8 cellular contexts compared by ENCODE assay signal in genomic region chr10:10677479-10677878, GRCh38.
A peak's percentile ranks its signal among the peaks of the same experiment; 100 is the strongest.
DNase-seq lines count a peak whose midpoint lies in the region; ATAC-seq and TF ChIP-seq lines count a peak whose summit lies in the region.

No MANE protein-coding gene starts in this region.

- POLR2A ChIA-PET in RWPE1 (lab: Yijun Ruan, JAX; ENCODE audit: low non-redundant PET) = no interaction called here

- H3K4me1 ChIP-seq in BE2C = no peaks in the 10 kb centered on the region

- TF ChIP-seq POLR2A in erythroblast (IDR thresholded peaks at IDR 0.05; ENCODE audit: low read length) = no peak

- H3K36me3 ChIP-seq in BE2C = no peaks in the 10 kb centered on the region

- no peaks in the 10 kb centered on the region for H3K9me3 ChIP-seq in BE2C

- no peaks in the 10 kb centered on the region for H3K27me3 ChIP-seq in BE2C

- H3K27ac ChIP-seq in RWPE1 = no peak overlapping the region

- H3K4me3 ChIP-seq in BE2C (ENCODE audit: low read depth, low read length) = no peak overlapping the region

- DNase-seq in BE2C (peak; percentile 6), HK-2 (ENCODE audit: unreplicated experiment) (peak; percentile 1), RWPE1 (ENCODE audit: low spot score) (peak; percentile 36), erythroblast (lab: John Stamatoyannopoulos, UW) (peak; percentile 19 to 45), non-pigmented ciliary epithelial cell (ENCODE audit: low read depth) (peak; percentile 27)

- CTCF ChIA-PET in RWPE1 (lab: Yijun Ruan, JAX) = interaction anchor here (0.6 to 1.7 kb wide), 7 partner anchors 43 to 1335 kb away, joined by 3 to 7 read pairs (median 4); no protein-coding TSS in a partner anchor

- ATAC-seq in GM18873 (IDR thresholded peaks at IDR 0.05; ENCODE audit: low FRiP score, unreplicated experiment) (peak; percentile 58), GM18861 (IDR thresholded peaks at IDR 0.05; ENCODE audit: unreplicated experiment) (no peak), GM19467 (IDR thresholded peaks at IDR 0.05; ENCODE audit: unreplicated experiment) (no peak)

- peak; percentile 12; the same call in 1 of the 2 replicates for TF ChIP-seq CTCF in BE2C (IDR thresholded peaks at IDR 0.05; ENCODE audit: low read depth, low read length)
- peak; percentile 17; the same call in 1 of the 2 replicates for TF ChIP-seq CTCF in RWPE1 (conservative IDR thresholded peaks at IDR 0.05; ENCODE audit: low read depth)
